ENCODE assay signal across 1 cellular context in the genomic region with DNA sequence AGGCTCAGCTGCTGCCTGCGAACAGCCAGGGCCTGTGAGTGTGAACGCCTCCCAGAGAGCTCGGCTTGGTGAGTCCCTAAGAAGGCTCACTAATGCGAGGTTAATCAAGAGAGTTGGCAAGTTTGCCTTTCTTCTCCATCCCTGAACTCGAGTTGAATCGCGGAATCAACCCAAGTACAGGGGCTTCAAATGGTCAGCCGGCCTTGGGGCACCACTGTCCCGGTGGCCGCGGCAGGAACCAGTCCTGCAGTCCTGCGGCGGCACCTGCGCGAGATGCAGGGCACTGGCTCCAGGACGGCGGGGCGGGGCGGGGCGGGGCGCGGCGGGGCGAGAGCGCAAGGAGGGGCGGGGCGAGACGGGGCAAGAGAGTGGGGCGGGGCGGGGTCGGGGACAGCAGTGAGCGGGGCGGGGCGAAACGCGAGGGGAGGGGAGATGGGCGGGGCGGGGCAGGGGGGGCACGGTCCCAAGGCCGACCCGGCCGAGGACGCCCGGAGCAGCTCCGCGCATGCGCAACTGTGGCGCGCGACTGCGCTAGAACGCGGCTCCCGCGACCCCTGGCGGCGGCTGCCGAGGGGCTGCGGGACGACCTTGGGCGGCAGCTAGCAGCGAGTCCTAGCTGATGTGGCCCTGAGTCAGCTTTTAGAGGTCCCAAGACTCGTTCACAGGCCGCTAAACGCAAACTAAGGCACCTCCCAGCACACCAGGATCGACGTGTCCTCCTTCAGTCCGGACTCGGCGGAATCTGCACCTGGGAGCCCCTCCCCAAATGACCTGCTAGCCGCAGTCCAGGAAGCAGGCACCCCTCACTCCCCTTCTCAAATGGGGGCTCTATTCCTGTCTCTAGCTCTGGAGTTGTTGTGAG.
A peak's percentile ranks its signal among the peaks of the same experiment; 100 is the strongest.
TF ChIP-seq lines count a peak whose summit lies in the region.

No MANE protein-coding gene starts in this region.

TF ChIP-seq in HepG2, 621 proteins besides CTCF, POLR2A, EP300 and RAD21 (continued from another document and continues in another):
- TF ChIP-seq, protein P1, sequence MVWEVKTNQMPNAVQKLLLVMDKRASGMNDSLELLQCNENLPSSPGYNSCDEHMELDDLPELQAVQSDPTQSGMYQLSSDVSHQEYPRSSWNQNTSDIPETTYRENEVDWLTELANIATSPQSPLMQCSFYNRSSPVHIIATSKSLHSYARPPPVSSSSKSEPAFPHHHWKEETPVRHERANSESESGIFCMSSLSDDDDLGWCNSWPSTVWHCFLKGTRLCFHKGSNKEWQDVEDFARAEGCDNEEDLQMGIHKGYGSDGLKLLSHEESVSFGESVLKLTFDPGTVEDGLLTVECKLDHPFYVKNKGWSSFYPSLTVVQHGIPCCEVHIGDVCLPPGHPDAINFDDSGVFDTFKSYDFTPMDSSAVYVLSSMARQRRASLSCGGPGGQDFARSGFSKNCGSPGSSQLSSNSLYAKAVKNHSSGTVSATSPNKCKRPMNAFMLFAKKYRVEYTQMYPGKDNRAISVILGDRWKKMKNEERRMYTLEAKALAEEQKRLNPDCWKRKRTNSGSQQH (CRISPR knock-in tag; IDR thresholded peaks at IDR 0.05; ENCODE audit: low read depth) = no peak
- TF ChIP-seq, protein P2, sequence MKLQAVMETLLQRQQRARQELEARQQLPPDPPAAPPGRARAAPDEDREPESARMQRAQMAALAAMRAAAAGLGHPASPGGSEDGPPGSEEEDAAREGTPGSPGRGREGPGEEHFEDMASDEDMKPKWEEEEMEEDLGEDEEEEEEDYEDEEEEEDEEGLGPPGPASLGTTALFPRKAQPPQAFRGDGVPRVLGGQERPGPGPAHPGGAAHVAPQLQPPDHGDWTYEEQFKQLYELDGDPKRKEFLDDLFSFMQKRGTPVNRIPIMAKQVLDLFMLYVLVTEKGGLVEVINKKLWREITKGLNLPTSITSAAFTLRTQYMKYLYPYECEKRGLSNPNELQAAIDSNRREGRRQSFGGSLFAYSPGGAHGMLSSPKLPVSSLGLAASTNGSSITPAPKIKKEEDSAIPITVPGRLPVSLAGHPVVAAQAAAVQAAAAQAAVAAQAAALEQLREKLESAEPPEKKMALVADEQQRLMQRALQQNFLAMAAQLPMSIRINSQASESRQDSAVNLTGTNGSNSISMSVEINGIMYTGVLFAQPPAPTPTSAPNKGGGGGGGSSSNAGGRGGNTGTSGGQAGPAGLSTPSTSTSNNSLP (IDR thresholded peaks at IDR 0.05; ENCODE audit: low read depth, low read length) = no peak
- TF ChIP-seq, protein P3, sequence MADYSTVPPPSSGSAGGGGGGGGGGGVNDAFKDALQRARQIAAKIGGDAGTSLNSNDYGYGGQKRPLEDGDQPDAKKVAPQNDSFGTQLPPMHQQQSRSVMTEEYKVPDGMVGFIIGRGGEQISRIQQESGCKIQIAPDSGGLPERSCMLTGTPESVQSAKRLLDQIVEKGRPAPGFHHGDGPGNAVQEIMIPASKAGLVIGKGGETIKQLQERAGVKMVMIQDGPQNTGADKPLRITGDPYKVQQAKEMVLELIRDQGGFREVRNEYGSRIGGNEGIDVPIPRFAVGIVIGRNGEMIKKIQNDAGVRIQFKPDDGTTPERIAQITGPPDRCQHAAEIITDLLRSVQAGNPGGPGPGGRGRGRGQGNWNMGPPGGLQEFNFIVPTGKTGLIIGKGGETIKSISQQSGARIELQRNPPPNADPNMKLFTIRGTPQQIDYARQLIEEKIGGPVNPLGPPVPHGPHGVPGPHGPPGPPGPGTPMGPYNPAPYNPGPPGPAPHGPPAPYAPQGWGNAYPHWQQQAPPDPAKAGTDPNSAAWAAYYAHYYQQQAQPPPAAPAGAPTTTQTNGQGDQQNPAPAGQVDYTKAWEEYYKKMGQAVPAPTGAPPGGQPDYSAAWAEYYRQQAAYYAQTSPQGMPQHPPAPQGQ (CRISPR knock-in tag; IDR thresholded peaks at IDR 0.05; ENCODE audit: borderline replicate concordance) = no peak
- TF ChIP-seq, protein P4, sequence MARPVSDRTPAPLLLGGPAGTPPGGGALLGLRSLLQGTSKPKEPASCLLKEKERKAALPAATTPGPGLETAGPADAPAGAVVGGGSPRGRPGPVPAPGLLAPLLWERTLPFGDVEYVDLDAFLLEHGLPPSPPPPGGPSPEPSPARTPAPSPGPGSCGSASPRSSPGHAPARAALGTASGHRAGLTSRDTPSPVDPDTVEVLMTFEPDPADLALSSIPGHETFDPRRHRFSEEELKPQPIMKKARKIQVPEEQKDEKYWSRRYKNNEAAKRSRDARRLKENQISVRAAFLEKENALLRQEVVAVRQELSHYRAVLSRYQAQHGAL (CRISPR knock-in tag; IDR thresholded peaks at IDR 0.05; ENCODE audit: not compliant biosample characterization) = no peak
- TF ChIP-seq ZSCAN30 (CRISPR knock-in tag; IDR thresholded peaks at IDR 0.05) = no peak
- 0 out of 2 replicates have a peak, but pooled peaks have one; percentile 29 for TF ChIP-seq SPEN (CRISPR knock-in tag; IDR thresholded peaks at IDR 0.05; ENCODE audit: low read depth)
- no peak for TF ChIP-seq JUN (CRISPR knock-in tag; IDR thresholded peaks at IDR 0.05)
- TF ChIP-seq ZNF20 (CRISPR knock-in tag; IDR thresholded peaks at IDR 0.05) = no peak
- TF ChIP-seq TEAD2 (CRISPR knock-in tag; IDR thresholded peaks at IDR 0.05) = no peak
- TF ChIP-seq MBNL3 (CRISPR knock-in tag; conservative IDR thresholded peaks at IDR 0.05) = no peak
- TF ChIP-seq, protein P5, sequence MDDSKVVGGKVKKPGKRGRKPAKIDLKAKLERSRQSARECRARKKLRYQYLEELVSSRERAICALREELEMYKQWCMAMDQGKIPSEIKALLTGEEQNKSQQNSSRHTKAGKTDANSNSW (CRISPR knock-in tag; IDR thresholded peaks at IDR 0.05; ENCODE audit: borderline replicate concordance) = no peak
- no peak for TF ChIP-seq RARA (CRISPR knock-in tag; IDR thresholded peaks at IDR 0.05)
- peak; percentile 64; the same call in 1 of the 2 replicates for TF ChIP-seq ZFY (CRISPR knock-in tag; IDR thresholded peaks at IDR 0.05)
- no peak for TF ChIP-seq ZFP90 (CRISPR knock-in tag; IDR thresholded peaks at IDR 0.05; ENCODE audit: borderline replicate concordance)
- TF ChIP-seq ZNF75D (CRISPR knock-in tag; IDR thresholded peaks at IDR 0.05; ENCODE audit: borderline replicate concordance) = no peak
- peak; percentile 67; the same call in 1 of the 2 replicates for TF ChIP-seq MTF2 (CRISPR knock-in tag; IDR thresholded peaks at IDR 0.05; ENCODE audit: borderline replicate concordance)
- TF ChIP-seq U2AF2 (IDR thresholded peaks at IDR 0.05; ENCODE audit: low read depth, low read length) = no peak
- TF ChIP-seq, protein P6, sequence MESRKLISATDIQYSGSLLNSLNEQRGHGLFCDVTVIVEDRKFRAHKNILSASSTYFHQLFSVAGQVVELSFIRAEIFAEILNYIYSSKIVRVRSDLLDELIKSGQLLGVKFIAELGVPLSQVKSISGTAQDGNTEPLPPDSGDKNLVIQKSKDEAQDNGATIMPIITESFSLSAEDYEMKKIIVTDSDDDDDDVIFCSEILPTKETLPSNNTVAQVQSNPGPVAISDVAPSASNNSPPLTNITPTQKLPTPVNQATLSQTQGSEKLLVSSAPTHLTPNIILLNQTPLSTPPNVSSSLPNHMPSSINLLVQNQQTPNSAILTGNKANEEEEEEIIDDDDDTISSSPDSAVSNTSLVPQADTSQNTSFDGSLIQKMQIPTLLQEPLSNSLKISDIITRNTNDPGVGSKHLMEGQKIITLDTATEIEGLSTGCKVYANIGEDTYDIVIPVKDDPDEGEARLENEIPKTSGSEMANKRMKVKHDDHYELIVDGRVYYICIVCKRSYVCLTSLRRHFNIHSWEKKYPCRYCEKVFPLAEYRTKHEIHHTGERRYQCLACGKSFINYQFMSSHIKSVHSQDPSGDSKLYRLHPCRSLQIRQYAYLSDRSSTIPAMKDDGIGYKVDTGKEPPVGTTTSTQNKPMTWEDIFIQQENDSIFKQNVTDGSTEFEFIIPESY (CRISPR knock-in tag; IDR thresholded peaks at IDR 0.05) = no peak
- peak; percentile 44; the same call in 1 of the 2 replicates for TF ChIP-seq SALL1 (CRISPR knock-in tag; IDR thresholded peaks at IDR 0.05)
- TF ChIP-seq KDM6A (CRISPR knock-in tag; IDR thresholded peaks at IDR 0.05; ENCODE audit: low read depth) = no peak
- TF ChIP-seq NONO (IDR thresholded peaks at IDR 0.05) = no peak
- 0 out of 2 replicates have a peak, but pooled peaks have one; percentile 51 for TF ChIP-seq NONO (CRISPR knock-in tag; conservative IDR thresholded peaks at IDR 0.05)
- no peak for TF ChIP-seq ZFP62 (CRISPR knock-in tag; IDR thresholded peaks at IDR 0.05)
- no peak for TF ChIP-seq ZBTB7A (CRISPR knock-in tag; IDR thresholded peaks at IDR 0.05)
- TF ChIP-seq ZNF367 (CRISPR knock-in tag; IDR thresholded peaks at IDR 0.05; ENCODE audit: borderline replicate concordance) = no peak
- no peak for TF ChIP-seq ZNF781 (CRISPR knock-in tag; IDR thresholded peaks at IDR 0.05; ENCODE audit: borderline replicate concordance, not compliant biosample characterization)
- TF ChIP-seq, protein P7, sequence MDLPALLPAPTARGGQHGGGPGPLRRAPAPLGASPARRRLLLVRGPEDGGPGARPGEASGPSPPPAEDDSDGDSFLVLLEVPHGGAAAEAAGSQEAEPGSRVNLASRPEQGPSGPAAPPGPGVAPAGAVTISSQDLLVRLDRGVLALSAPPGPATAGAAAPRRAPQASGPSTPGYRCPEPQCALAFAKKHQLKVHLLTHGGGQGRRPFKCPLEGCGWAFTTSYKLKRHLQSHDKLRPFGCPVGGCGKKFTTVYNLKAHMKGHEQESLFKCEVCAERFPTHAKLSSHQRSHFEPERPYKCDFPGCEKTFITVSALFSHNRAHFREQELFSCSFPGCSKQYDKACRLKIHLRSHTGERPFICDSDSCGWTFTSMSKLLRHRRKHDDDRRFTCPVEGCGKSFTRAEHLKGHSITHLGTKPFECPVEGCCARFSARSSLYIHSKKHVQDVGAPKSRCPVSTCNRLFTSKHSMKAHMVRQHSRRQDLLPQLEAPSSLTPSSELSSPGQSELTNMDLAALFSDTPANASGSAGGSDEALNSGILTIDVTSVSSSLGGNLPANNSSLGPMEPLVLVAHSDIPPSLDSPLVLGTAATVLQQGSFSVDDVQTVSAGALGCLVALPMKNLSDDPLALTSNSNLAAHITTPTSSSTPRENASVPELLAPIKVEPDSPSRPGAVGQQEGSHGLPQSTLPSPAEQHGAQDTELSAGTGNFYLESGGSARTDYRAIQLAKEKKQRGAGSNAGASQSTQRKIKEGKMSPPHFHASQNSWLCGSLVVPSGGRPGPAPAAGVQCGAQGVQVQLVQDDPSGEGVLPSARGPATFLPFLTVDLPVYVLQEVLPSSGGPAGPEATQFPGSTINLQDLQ (CRISPR knock-in tag; IDR thresholded peaks at IDR 0.05) = no peak
- TF ChIP-seq, protein P8, sequence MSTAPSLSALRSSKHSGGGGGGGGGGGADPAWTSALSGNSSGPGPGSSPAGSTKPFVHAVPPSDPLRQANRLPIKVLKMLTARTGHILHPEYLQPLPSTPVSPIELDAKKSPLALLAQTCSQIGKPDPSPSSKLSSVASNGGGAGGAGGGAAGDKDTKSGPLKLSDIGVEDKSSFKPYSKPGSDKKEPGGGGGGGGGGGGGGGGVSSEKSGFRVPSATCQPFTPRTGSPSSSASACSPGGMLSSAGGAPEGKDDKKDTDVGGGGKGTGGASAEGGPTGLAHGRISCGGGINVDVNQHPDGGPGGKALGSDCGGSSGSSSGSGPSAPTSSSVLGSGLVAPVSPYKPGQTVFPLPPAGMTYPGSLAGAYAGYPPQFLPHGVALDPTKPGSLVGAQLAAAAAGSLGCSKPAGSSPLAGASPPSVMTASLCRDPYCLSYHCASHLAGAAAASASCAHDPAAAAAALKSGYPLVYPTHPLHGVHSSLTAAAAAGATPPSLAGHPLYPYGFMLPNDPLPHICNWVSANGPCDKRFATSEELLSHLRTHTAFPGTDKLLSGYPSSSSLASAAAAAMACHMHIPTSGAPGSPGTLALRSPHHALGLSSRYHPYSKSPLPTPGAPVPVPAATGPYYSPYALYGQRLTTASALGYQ (CRISPR knock-in tag; IDR thresholded peaks at IDR 0.05) = no peak
- TF ChIP-seq NFYB (CRISPR knock-in tag; IDR thresholded peaks at IDR 0.05) = no peak
- TF ChIP-seq XBP1 (CRISPR knock-in tag; IDR thresholded peaks at IDR 0.05) = no peak
- TF ChIP-seq, protein P9, sequence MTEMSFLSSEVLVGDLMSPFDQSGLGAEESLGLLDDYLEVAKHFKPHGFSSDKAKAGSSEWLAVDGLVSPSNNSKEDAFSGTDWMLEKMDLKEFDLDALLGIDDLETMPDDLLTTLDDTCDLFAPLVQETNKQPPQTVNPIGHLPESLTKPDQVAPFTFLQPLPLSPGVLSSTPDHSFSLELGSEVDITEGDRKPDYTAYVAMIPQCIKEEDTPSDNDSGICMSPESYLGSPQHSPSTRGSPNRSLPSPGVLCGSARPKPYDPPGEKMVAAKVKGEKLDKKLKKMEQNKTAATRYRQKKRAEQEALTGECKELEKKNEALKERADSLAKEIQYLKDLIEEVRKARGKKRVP (CRISPR knock-in tag; IDR thresholded peaks at IDR 0.05) = no peak
- no peak for TF ChIP-seq PAF1 (CRISPR knock-in tag; IDR thresholded peaks at IDR 0.05)
- no peak for TF ChIP-seq SMAD1 (CRISPR knock-in tag; IDR thresholded peaks at IDR 0.05; ENCODE audit: borderline replicate concordance, low read depth)
- TF ChIP-seq RBM39 (IDR thresholded peaks at IDR 0.05; ENCODE audit: low read depth, low read length, poor library complexity, severe bottlenecking) = no peak
- TF ChIP-seq ZNF232 (CRISPR knock-in tag; IDR thresholded peaks at IDR 0.05; ENCODE audit: borderline replicate concordance) = no peak
- TF ChIP-seq ZNF230 (CRISPR knock-in tag; IDR thresholded peaks at IDR 0.05) = no peak
- TF ChIP-seq ARNT2 (CRISPR knock-in tag; IDR thresholded peaks at IDR 0.05; ENCODE audit: low read depth) = 0 out of 2 replicates have a peak, but pooled peaks have one; percentile 40
- TF ChIP-seq RFXAP (CRISPR knock-in tag; IDR thresholded peaks at IDR 0.05; ENCODE audit: borderline replicate concordance) = peak; percentile 28; the same call in 1 of the 2 replicates
- TF ChIP-seq MYNN (CRISPR knock-in tag; IDR thresholded peaks at IDR 0.05; ENCODE audit: low read depth) = no peak
- TF ChIP-seq, protein P10, sequence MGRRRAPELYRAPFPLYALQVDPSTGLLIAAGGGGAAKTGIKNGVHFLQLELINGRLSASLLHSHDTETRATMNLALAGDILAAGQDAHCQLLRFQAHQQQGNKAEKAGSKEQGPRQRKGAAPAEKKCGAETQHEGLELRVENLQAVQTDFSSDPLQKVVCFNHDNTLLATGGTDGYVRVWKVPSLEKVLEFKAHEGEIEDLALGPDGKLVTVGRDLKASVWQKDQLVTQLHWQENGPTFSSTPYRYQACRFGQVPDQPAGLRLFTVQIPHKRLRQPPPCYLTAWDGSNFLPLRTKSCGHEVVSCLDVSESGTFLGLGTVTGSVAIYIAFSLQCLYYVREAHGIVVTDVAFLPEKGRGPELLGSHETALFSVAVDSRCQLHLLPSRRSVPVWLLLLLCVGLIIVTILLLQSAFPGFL (CRISPR knock-in tag; IDR thresholded peaks at IDR 0.05) = no peak
- no peak for TF ChIP-seq ZBTB3 (CRISPR knock-in tag; IDR thresholded peaks at IDR 0.05; ENCODE audit: borderline replicate concordance, low read depth)
- TF ChIP-seq SOX5 (CRISPR knock-in tag; IDR thresholded peaks at IDR 0.05; ENCODE audit: borderline replicate concordance) = peak; percentile 15; the same call in 1 of the 2 replicates
- no peak for TF ChIP-seq RFXANK (CRISPR knock-in tag; IDR thresholded peaks at IDR 0.05)
- TF ChIP-seq, protein P11, sequence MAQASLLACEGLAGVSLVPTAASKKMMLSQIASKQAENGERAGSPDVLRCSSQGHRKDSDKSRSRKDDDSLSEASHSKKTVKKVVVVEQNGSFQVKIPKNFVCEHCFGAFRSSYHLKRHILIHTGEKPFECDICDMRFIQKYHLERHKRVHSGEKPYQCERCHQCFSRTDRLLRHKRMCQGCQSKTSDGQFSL (CRISPR knock-in tag; IDR thresholded peaks at IDR 0.05) = no peak
- no peak for TF ChIP-seq MXD4 (CRISPR knock-in tag; IDR thresholded peaks at IDR 0.05)
- TF ChIP-seq ZNF570 (CRISPR knock-in tag; IDR thresholded peaks at IDR 0.05; ENCODE audit: borderline replicate concordance) = no peak
- no peak for TF ChIP-seq ZNF3 (CRISPR knock-in tag; IDR thresholded peaks at IDR 0.05)
- TF ChIP-seq MXI1 (IDR thresholded peaks at IDR 0.05; ENCODE audit: borderline replicate concordance, low read depth, low read length) = peak; percentile 67; the same call in 2 of the 3 replicates
- 0 out of 2 replicates have a peak, but pooled peaks have one; percentile 46 for TF ChIP-seq ZNF205 (CRISPR knock-in tag; IDR thresholded peaks at IDR 0.05)
